ENCODE assay signal across 8 cellular contexts in the genomic region with DNA sequence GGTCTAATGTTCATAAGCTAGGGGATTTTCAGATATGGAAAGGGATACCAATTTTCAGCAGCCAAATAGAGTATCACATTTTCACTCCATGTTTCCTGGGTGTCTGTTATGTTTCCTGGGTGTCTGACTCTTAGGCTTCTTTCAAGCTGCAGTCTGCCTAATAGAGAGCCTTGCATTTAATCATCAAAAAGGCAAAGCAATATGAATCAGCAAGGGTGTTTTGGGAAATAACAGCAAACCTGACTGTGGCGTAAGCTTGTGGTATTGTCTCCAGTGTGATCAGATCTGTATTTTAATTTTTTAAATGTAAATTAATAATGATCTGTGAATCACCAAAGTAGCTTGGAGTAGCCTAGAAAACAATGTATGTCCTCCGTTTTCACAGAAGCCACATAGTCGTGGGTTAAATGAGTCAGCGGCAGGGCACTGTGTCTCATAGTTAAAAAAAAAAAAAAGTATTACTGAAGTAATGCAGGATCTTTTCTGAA. TPM values are rescaled to one million over a fixed set of nuclear protein-coding genes. Genes with fewer than 3 reads are reported as not detected.
DNase-seq lines count a peak whose midpoint lies in the region; ATAC-seq and TF ChIP-seq lines count a peak whose summit lies in the region.

No MANE protein-coding gene starts in this region.

- peaks cover 45% of the 10 kb centered on the region for H3K36me3 Mint-ChIP-seq in activated T-cell treated with anti-CD3 and anti-CD28 coated beads, Interleukin-2, amount 50 U/mL, for 4 hours (ENCODE audit: insufficient read depth)

- no peak overlapping the region for H3K4me3 ChIP-seq in fibroblast of pulmonary artery (replicated peaks; ENCODE audit: low read depth, low read length)
- H3K4me3 ChIP-seq in tibial nerve: no peak overlapping the region

- no peaks in the 10 kb centered on the region for H3K9me3 ChIP-seq in tibial nerve

- TF ChIP-seq CTCF in fibroblast of pulmonary artery (IDR thresholded peaks at IDR 0.05; ENCODE audit: low read length, missing control alignments) (no peak), tibial nerve (IDR thresholded peaks at IDR 0.05) (no peak)

- peaks cover 0 to 51% (median 0%) of the 10 kb centered on the region in 3 donors for H3K36me3 ChIP-seq in tibial nerve

- H3K27ac ChIP-seq in tibial nerve (no peak overlapping the region), caudate nucleus (ENCODE audit: low read depth, low read length) (no peak overlapping the region)

- no peaks in the 10 kb centered on the region for H3K27me3 ChIP-seq in tibial nerve

- peaks cover 53% of the 10 kb centered on the region for H3K4me1 Mint-ChIP-seq in activated T-cell treated with anti-CD3 and anti-CD28 coated beads, Interleukin-2, amount 50 U/mL, for 4 hours (ENCODE audit: low read depth)

- 54 to 61% methylated on average over 4 of the region's 4 CpGs for WGBS in tibial nerve, 2 donors

- H3K4me3 Mint-ChIP-seq in activated T-cell treated with anti-CD3 and anti-CD28 coated beads, Interleukin-2, amount 50 U/mL, for 4 hours: peak overlapping the region; percentile 50

- TF ChIP-seq EP300 in tibial nerve (IDR thresholded peaks at IDR 0.05): no peak

- no peak for DNase-seq in activated CD4-positive, CD25-positive, alpha-beta regulatory T cell treated with anti-CD3 and anti-CD28 coated beads, Interleukin-2, amount 50 U/mL, for 72 hours
- DNase-seq in activated T-cell treated with anti-CD3 and anti-CD28 coated beads, Interleukin-2, amount 50 U/mL, for 4 hours: peak; percentile 36
- DNase-seq in fibroblast of pulmonary artery (ENCODE audit: low read depth): peak; percentile 53
- DNase-seq in stimulated activated CD8-positive, alpha-beta memory T cell treated with anti-CD3 and anti-CD28 coated beads, Interleukin-7, amount 100 ng/mL, for 4 hours (ENCODE audit: low read depth in 2 of 2): peak; percentile 14 to 50
- DNase-seq in tibial nerve (ENCODE audit: low spot score in 2 of 2): no peak
- no peak for DNase-seq in caudate nucleus (lab: John Stamatoyannopoulos, UW)

- H3K4me1 ChIP-seq in tibial nerve: peaks cover 0 to 6% (median 2%) of the 10 kb centered on the region in 4 donors

- H3K27me3 Mint-ChIP-seq in activated T-cell treated with anti-CD3 and anti-CD28 coated beads, Interleukin-2, amount 50 U/mL, for 4 hours (ENCODE audit: low read depth): no peaks in the 10 kb centered on the region

- TF ChIP-seq POLR2A in tibial nerve (IDR thresholded peaks at IDR 0.05): no peak

- ATAC-seq in activated CD4-positive, CD25-positive, alpha-beta regulatory T cell treated with anti-CD3 and anti-CD28 coated beads, Interleukin-2, amount 50 U/mL, for 24 hours: peak; percentile 86 to 88
- ATAC-seq in activated T-cell treated with anti-CD3 and anti-CD28 coated beads, Interleukin-2, amount 50 U/mL, for 4 hours: peak; percentile 84 to 87
- no peak for ATAC-seq in GM19351 (IDR thresholded peaks at IDR 0.05; ENCODE audit: unreplicated experiment)

- H3K9me3 Mint-ChIP-seq in activated T-cell treated with anti-CD3 and anti-CD28 coated beads, Interleukin-2, amount 50 U/mL, for 4 hours: no peaks in the 10 kb centered on the region

RNA-seq across cellular contexts. Expression of a gene that starts 10.4 kb away (rescaled TPM):
- 10 to 100 TPM; 59.7 to 73.2 (median 60.9) TPM for total RNA-seq in activated T-cell treated with anti-CD3 and anti-CD28 coated beads, Interleukin-2, amount 50 U/mL, for 4 hours
- 10 to 100 TPM; 62.0 to 93.3 (median 76.8) TPM for total RNA-seq in tibial nerve

Comparison
In these comparisons a context has a peak if more than half of its experiments do, and no peak if none do; other contexts are left out.
1. DNase-seq: peak in activated T-cell treated with anti-CD3 and anti-CD28 coated beads, Interleukin-2, amount 50 U/mL, for 4 hours (single experiment), fibroblast of pulmonary artery (single experiment) and stimulated activated CD8-positive, alpha-beta memory T cell treated with anti-CD3 and anti-CD28 coated beads, Interleukin-7, amount 100 ng/mL, for 4 hours (2 of 2); none in activated CD4-positive, CD25-positive, alpha-beta regulatory T cell treated with anti-CD3 and anti-CD28 coated beads, Interleukin-2, amount 50 U/mL, for 72 hours (single experiment), tibial nerve (0 of 2) and caudate nucleus (0 of 61).